24 cellular contexts compared by ENCODE assay signal in the genomic region with DNA sequence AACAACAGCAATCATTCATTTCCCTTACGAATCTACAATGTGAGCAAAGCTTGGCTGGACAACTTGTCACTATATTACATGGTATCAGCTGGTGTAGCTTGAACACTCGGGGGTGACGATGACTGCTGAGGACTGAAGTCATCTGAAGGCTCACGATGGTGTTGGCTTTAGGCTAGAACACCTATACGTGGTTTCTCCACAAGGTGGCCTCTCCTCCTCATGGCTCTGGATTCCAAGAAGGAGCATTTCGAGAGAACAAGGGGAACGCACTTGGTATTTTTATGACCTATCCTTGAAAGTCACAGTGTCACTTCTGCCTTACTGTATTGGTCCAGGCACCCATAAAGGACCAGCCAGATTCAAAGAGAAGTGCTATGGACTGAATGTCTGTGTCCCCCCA. TPM values are rescaled to one million over a fixed set of nuclear protein-coding genes. Genes with fewer than 3 reads are reported as not detected.
A peak's percentile ranks its signal among the peaks of the same experiment; 100 is the strongest.
DNase-seq lines count a peak whose midpoint lies in the region; FAIRE-seq and TF ChIP-seq lines count a peak whose summit lies in the region.
"Had no signal": no experiment of that assay in that cellular context is flagged by ENCODE, and none has a peak within 500 bp of the region (broad histone marks: within the 10 kb centered on the region; RNA-seq: fewer than 3 reads in every experiment).

No MANE protein-coding gene starts in this region.

- H2BK5ac ChIP-seq in trophoblast cell (ENCODE audit: low read depth, low read length, poor library complexity) = no peak overlapping the region

- no peak overlapping the region for H3K4me2 ChIP-seq in trophoblast cell (ENCODE audit: low read length)

- H2BK12ac ChIP-seq in trophoblast cell (ENCODE audit: low read length) = peak overlapping the region; percentile 3

- H3K36me3 ChIP-seq in endodermal cell (ENCODE audit: control insufficient read depth, insufficient read depth, low read length) = no peaks in the 10 kb centered on the region
- no peaks in the 10 kb centered on the region for H3K36me3 ChIP-seq in trophoblast cell (ENCODE audit: control insufficient read depth in 1 of 2, insufficient read depth in 2 of 2, low read length in 2 of 2)
- H3K36me3 ChIP-seq: Peyer's patch, tibial artery had no signal

- no peaks in the 10 kb centered on the region for H3K36me3 Mint-ChIP-seq in endodermal cell (ENCODE audit: low read depth)

- H4K8ac ChIP-seq in trophoblast cell (ENCODE audit: low read depth, low read length) = no peak overlapping the region

- no peak overlapping the region for H3K14ac ChIP-seq in trophoblast cell (ENCODE audit: low read length)

- H4K91ac ChIP-seq in trophoblast cell (ENCODE audit: low read depth, low read length) = no peak overlapping the region

- no peak overlapping the region for H3K4me3 ChIP-seq in endodermal cell (ENCODE audit: low read length)
- no peak overlapping the region for H3K4me3 ChIP-seq in trophoblast cell (ENCODE audit: low read depth, low read length)
- H3K4me3 ChIP-seq: Peyer's patch, skin epidermis, tibial artery had no signal

- no peaks in the 10 kb centered on the region for H3K4me1 Mint-ChIP-seq in endodermal cell

- no peak overlapping the region for H2AK5ac ChIP-seq in trophoblast cell (ENCODE audit: low read length)

- peaks cover 5% of the 10 kb centered on the region for H3K79me1 ChIP-seq in trophoblast cell (ENCODE audit: low read length)

- H3K9me3 Mint-ChIP-seq in endodermal cell = no peaks in the 10 kb centered on the region
- H3K9me3 Mint-ChIP-seq: CD4-positive, alpha-beta T cell had no signal

- no peak overlapping the region for H3K18ac ChIP-seq in trophoblast cell (ENCODE audit: low read length)

- no peaks in the 10 kb centered on the region for H3K79me2 ChIP-seq in trophoblast cell (ENCODE audit: control insufficient read depth, insufficient read depth, low read length, poor library complexity)

- no peaks in the 10 kb centered on the region for H3K27me3 Mint-ChIP-seq in endodermal cell (ENCODE audit: insufficient read depth)

- peak; percentile 35 for DNase-seq in DMS53 (lab: John Stamatoyannopoulos, UW)
- no peak for DNase-seq in DMS53 treated with DMSO at 0.1 percent for 48 hours (lab: John Stamatoyannopoulos, UW; ENCODE audit: unreplicated experiment)
- DNase-seq in NCI-H69 (lab: John Stamatoyannopoulos, UW) = peak; percentile 33
- DNase-seq in endodermal cell = peak; percentile 75
- peak in 1 of 2 donors; percentile 55 for DNase-seq in trophoblast cell
- no peak for DNase-seq in NCI-H524 (lab: John Stamatoyannopoulos, UW)
- DNase-seq in H54 (ENCODE audit: insufficient read length, low spot score) = no peak
- DNase-seq in cortex of kidney (lab: John Stamatoyannopoulos, UW) = no peak
- DNase-seq: 8988T; activated effector memory CD4-positive, alpha-beta T cell treated with Interleukin-2 at 50 U/mL for 16 hours; amygdala; CD4-positive, alpha-beta T cell; GDM1; left cardiac atrium; NCI-H187; NCI-H510A treated with DMSO at 0.1 percent for 48 hours; Peyer's patch; stimulated activated CD4-positive, alpha-beta T cell treated with anti-CD3 and anti-CD28 coated beads, Interleukin-4, amount 100 ng/mL, for 4 hours; tibial artery had no signal

- no peaks in the 10 kb centered on the region for H3K9me3 ChIP-seq in endodermal cell (ENCODE audit: control insufficient read depth, low read length)
- no peaks in the 10 kb centered on the region for H3K9me3 ChIP-seq in trophoblast cell (ENCODE audit: insufficient read depth, low read depth, low read length)
- H3K9me3 ChIP-seq: Peyer's patch, tibial artery had no signal

- peak; percentile 66 for TF ChIP-seq CTCF in endodermal cell (conservative IDR thresholded peaks at IDR 0.05)

- TF ChIP-seq POLR2A in H54 (IDR thresholded peaks at IDR 0.05; ENCODE audit: low read depth, low read length) = no peak

- no peak overlapping the region for H2AFZ ChIP-seq in trophoblast cell (ENCODE audit: insufficient read depth, low read length, poor library complexity)

- H2BK120ac ChIP-seq in trophoblast cell (ENCODE audit: insufficient read depth, low read length, poor library complexity) = no peak overlapping the region

- H3K27me3 ChIP-seq in endodermal cell (ENCODE audit: control insufficient read depth, insufficient read depth, low read length, poor library complexity, severe bottlenecking) (no peaks in the 10 kb centered on the region), trophoblast cell (ENCODE audit: insufficient read depth, low read length) (no peaks in the 10 kb centered on the region)
- H3K27me3 ChIP-seq: Peyer's patch had no signal

- WGBS in endodermal cell (ENCODE audit: insufficient coverage in 1 of 2, insufficient read length in 1 of 2), 2 experiments = 93% methylated on average over 5 to 7 of the region's 7 CpGs
- no CpG with 5 or more reads among the region's 7 CpGs for WGBS in trophoblast cell (ENCODE audit: extremely low coverage, insufficient coverage, insufficient read length)

- no peak overlapping the region for H3K9ac ChIP-seq in endodermal cell (ENCODE audit: extremely low read depth, low read length, poor library complexity, severe bottlenecking)
- H3K9ac ChIP-seq in trophoblast cell (ENCODE audit: low read length) = no peak overlapping the region

- H3K27ac ChIP-seq in endodermal cell (ENCODE audit: low read depth, low read length) (no peak overlapping the region), trophoblast cell (ENCODE audit: low read depth, low read length) (no peak overlapping the region)
- H3K27ac ChIP-seq: HL-60, Peyer's patch, skin epidermis, tibial artery, VCaP had no signal

- H3K27ac Mint-ChIP-seq in endodermal cell = no peak overlapping the region
- H3K27ac Mint-ChIP-seq: CD4-positive, alpha-beta T cell had no signal

- H4K12ac ChIP-seq in trophoblast cell (ENCODE audit: low read depth, low read length) = no peak overlapping the region

- H3K23ac ChIP-seq in trophoblast cell (ENCODE audit: low read length) = no peak overlapping the region

- no peak for FAIRE-seq in H54 (lab: Jason Lieb, UNC)
- FAIRE-seq: colon had no signal

- no peak overlapping the region for H3K4ac ChIP-seq in trophoblast cell (ENCODE audit: low read depth, low read length)

- no peak overlapping the region for H3K4me3 Mint-ChIP-seq in endodermal cell
- H3K4me3 Mint-ChIP-seq: CD4-positive, alpha-beta T cell had no signal

- H3K4me1 ChIP-seq in endodermal cell (ENCODE audit: control insufficient read depth, insufficient read depth, low read length) = no peaks in the 10 kb centered on the region
- H3K4me1 ChIP-seq in trophoblast cell (ENCODE audit: control insufficient read depth in 1 of 2, insufficient read depth in 2 of 2, low read length in 2 of 2) = peaks cover 7 to 13% of the 10 kb centered on the region in 2 experiments

RNA-seq across cellular contexts. Expression of a gene that starts 37.5 kb away (rescaled TPM):
- not detected for total RNA-seq in endodermal cell
- not detected for polyA plus RNA-seq in endodermal cell (2013, experiment 1 of 2)
- not detected for polyA plus RNA-seq in endodermal cell (2013, experiment 2 of 2)
- 0.55 and 0.79 TPM in 2 replicates for polyA plus RNA-seq in trophoblast cell (2013)
- total RNA-seq: CD4-positive, alpha-beta T cell; left cardiac atrium; osteocyte had no signal

Comparison
In these comparisons a context has a peak if more than half of its experiments do, and no peak if none do; other contexts are left out.
1. DNase-seq: peak in DMS53 (single experiment), NCI-H69 (single experiment) and endodermal cell (single experiment); none in DMS53 treated with DMSO at 0.1 percent for 48 hours (single experiment), NCI-H524 (0 of 2), H54 (single experiment) and cortex of kidney (single experiment).